In the genomic region with DNA sequence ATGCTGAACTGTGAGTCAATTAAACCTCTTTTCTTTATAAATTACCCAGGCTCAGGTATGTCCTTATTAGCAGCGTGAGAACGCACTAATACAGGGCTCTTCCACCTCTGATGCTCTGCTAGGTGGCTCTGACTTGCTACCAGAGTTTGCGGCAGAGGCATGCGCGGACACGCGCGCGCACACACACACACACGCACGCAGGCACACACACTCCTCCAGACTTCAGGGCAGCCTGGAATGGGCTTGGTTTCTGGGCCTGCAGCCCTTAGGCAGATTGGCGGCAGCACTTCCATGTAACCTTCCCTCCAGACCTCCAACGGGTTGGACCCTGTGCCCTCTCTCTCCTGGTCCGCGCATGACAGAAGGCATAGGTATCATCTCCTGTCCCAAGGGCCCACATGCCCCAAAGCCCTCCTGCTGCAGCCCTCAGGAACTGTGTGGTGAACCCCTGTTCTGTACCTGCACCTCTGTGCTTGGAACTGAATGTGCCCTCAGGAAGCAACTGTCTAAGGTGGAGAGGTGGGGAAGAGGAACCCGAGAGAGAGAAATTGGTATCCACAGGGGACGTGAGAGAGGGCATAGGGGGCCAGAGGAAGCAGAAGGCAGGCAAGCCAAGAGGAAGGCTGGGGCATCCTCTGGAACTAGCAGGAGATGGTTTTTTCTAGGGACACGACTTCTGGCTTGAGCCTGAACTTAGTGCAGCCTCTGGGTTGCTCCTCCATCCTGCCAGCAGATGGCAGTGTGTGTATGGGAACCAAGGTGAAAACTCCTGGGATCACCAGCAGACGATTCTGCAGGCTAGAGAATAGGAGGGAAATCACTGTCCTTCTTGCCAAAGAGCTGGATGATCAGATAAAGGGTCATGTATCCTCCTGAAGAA, we compare ENCODE assay signal across 8 cellular contexts. TPM values are rescaled to one million over a fixed set of nuclear protein-coding genes. Genes with fewer than 3 reads are reported as not detected.
DNase-seq lines count a peak whose midpoint lies in the region; ATAC-seq and TF ChIP-seq lines count a peak whose summit lies in the region.

No MANE protein-coding gene starts in this region.

- DNase-seq in A673 (ENCODE audit: low spot score) (peak; percentile 61), HUDEP-2 (lab: John Stamatoyannopoulos, UW; ENCODE audit: unreplicated experiment in 76 of 76) (peak in 59 of 76 experiments; percentile 2 to 75 (median 40)), OCI-M1 (lab: John Stamatoyannopoulos, UW) (peak; percentile 73), head of caudate nucleus (peak; percentile 54 to 93 (median 83)), progenitor cell of endocrine pancreas (ENCODE audit: low spot score, unreplicated experiment) (peak; percentile 51)
- peak in 1 of 2 donors; percentile 56 for DNase-seq in activated naive CD4-positive, alpha-beta T cell treated with anti-CD3 and anti-CD28 coated beads, Interleukin-2, amount 50 U/mL, for 72 hours (ENCODE audit: low spot score in 2 of 2)

- H3K4me3 ChIP-seq in A673 (ENCODE audit: low read depth, low read length, poor library complexity, severe bottlenecking), result no peak overlapping the region

- no peak overlapping the region for H3K4me3 Mint-ChIP-seq in progenitor cell of endocrine pancreas (ENCODE audit: low read depth)

- H3K27ac Mint-ChIP-seq in activated naive CD4-positive, alpha-beta T cell treated with anti-CD3 and anti-CD28 coated beads, Interleukin-2, amount 50 U/mL, for 72 hours, result no peak overlapping the region
- no peak overlapping the region for H3K27ac Mint-ChIP-seq in progenitor cell of endocrine pancreas

- no peak overlapping the region for H3K27ac ChIP-seq in A673 (ENCODE audit: low read depth, low read length, poor library complexity, severe bottlenecking)

- H3K9me3 Mint-ChIP-seq in activated naive CD4-positive, alpha-beta T cell treated with anti-CD3 and anti-CD28 coated beads, Interleukin-2, amount 50 U/mL, for 72 hours, result no peaks in the 10 kb centered on the region
- no peaks in the 10 kb centered on the region for H3K9me3 Mint-ChIP-seq in progenitor cell of endocrine pancreas (ENCODE audit: low read depth)

- no peaks in the 10 kb centered on the region for H3K9me3 ChIP-seq in A673 (ENCODE audit: low read depth, low read length, poor library complexity, severe bottlenecking)

- ATAC-seq in activated naive CD4-positive, alpha-beta T cell treated with anti-CD3 and anti-CD28 coated beads, Interleukin-2, amount 50 U/mL, for 72 hours, result peak; percentile 61 to 73
- ATAC-seq in GM18858 (IDR thresholded peaks at IDR 0.05; ENCODE audit: unreplicated experiment), result no peak

- BruUV-seq in A673 (replicated peaks; lab: Mats Ljungman, UMichigan), result no TSS peak

- no peaks in the 10 kb centered on the region for H3K4me1 Mint-ChIP-seq in progenitor cell of endocrine pancreas (ENCODE audit: low read depth)

- CTCF ChIA-PET in A673 (lab: Charles Lee), result no interaction called here

- no peaks in the 10 kb centered on the region for H3K4me1 ChIP-seq in A673 (ENCODE audit: insufficient read depth, low read length, poor library complexity, severe bottlenecking)

- TF ChIP-seq CTCF in A673 (conservative IDR thresholded peaks at IDR 0.05; ENCODE audit: low read depth, low read length) (peak; percentile 77), GM12872 (IDR thresholded peaks at IDR 0.05; ENCODE audit: insufficient read depth, low read depth, low read length) (peak; percentile 95), progenitor cell of endocrine pancreas (IDR thresholded peaks at IDR 0.05; ENCODE audit: unreplicated experiment) (peak; percentile 90)

- peaks cover 13% of the 10 kb centered on the region for H3K27me3 ChIP-seq in A673 (replicated peaks; ENCODE audit: insufficient read depth, low read depth, low read length, poor library complexity)

- POLR2A ChIA-PET in A673 (lab: Charles Lee; ENCODE audit: low non-redundant PET), result no interaction called here

- H3K27me3 Mint-ChIP-seq in progenitor cell of endocrine pancreas, result peaks cover 32% of the 10 kb centered on the region

- H3K36me3 Mint-ChIP-seq in activated naive CD4-positive, alpha-beta T cell treated with anti-CD3 and anti-CD28 coated beads, Interleukin-2, amount 50 U/mL, for 72 hours, result no peaks in the 10 kb centered on the region
- no peaks in the 10 kb centered on the region for H3K36me3 Mint-ChIP-seq in progenitor cell of endocrine pancreas (ENCODE audit: insufficient read depth)

- no peaks in the 10 kb centered on the region for H3K36me3 ChIP-seq in A673 (ENCODE audit: insufficient read depth, low read length, poor library complexity, severe bottlenecking)

- intact Hi-C loops in A673 (cut with micrococcal nuclease; ENCODE audit: unreplicated experiment) (loop anchor here (1.0 kb wide), 1 partner anchor 374 kb away; no protein-coding TSS in a partner anchor), head of caudate nucleus (cut with DNase I) (no loop called here)

RNA-seq across cellular contexts. Expression of gene RIC3, which starts 23.4 kb away (rescaled TPM):
- not detected in 2 replicates for total RNA-seq in A673 (2021)
- total RNA-seq in activated naive CD4-positive, alpha-beta T cell treated with anti-CD3 and anti-CD28 coated beads, Interleukin-2, amount 50 U/mL, for 72 hours, result 10 to 100 TPM; 12.1 to 19.7 TPM
- total RNA-seq in progenitor cell of endocrine pancreas, result 23.1 and 23.4 TPM in 2 replicates

Comparison
In these comparisons a context has a peak if more than half of its experiments do, and no peak if none do; other contexts are left out.
1. RNA of gene RIC3, which starts 23.4 kb away (total RNA-seq): 23.1 to 23.4 TPM in progenitor cell of endocrine pancreas and 12.1 to 19.7 TPM in activated naive CD4-positive, alpha-beta T cell treated with anti-CD3 and anti-CD28 coated beads, Interleukin-2, amount 50 U/mL, for 72 hours; not detected in A673; every median in the first group is over 10 times any median in the second.
2. Peak in every context shown above with its lines, with median percentiles within 50 percentile points of each other: CTCF ChIP-seq.